In genomic region chr9:21778300-21778699, GRCh38 we compare ENCODE assay signal across 21 cellular contexts. TPM values are rescaled to one million over a fixed set of nuclear protein-coding genes. Genes with fewer than 3 reads are reported as not detected.
DNase-seq lines count a peak whose midpoint lies in the region; ATAC-seq, FAIRE-seq and TF ChIP-seq lines count a peak whose summit lies in the region.
"Had no signal": no experiment of that assay in that cellular context is flagged by ENCODE, and none has a peak within 500 bp of the region (broad histone marks: within the 10 kb centered on the region; RNA-seq: fewer than 3 reads in every experiment).

No MANE protein-coding gene starts in this region.

- H3K27ac ChIP-seq in HepG2 (ENCODE audit: extremely low read length, insufficient read depth, low read length) (no peak overlapping the region), right lobe of liver (no peak overlapping the region)
- H3K27ac ChIP-seq: A549, breast epithelium, ovary, spleen had no signal

- no peak for TF ChIP-seq EP300 in HepG2 (IDR thresholded peaks at IDR 0.05; ENCODE audit: low read depth in 2 of 2, low read length in 2 of 2)
- no peak for TF ChIP-seq EP300 in HepG2 (CRISPR knock-in tag; IDR thresholded peaks at IDR 0.05; ENCODE audit: borderline replicate concordance)

- H3K36me3 ChIP-seq in HepG2 (replicated peaks in 1 of 2; ENCODE audit: control insufficient read depth in 1 of 2, insufficient read depth in 2 of 2, low read length in 2 of 2) = no peaks in the 10 kb centered on the region
- H3K36me3 ChIP-seq in right lobe of liver = no peaks in the 10 kb centered on the region
- H3K36me3 ChIP-seq: breast epithelium, ovary, spleen had no signal

- no peak overlapping the region for H2AFZ ChIP-seq in HepG2 (ENCODE audit: low read length)

- no peak overlapping the region for H3K4me2 ChIP-seq in HepG2 (ENCODE audit: low read depth, low read length)
- H3K4me2 ChIP-seq: A549 had no signal

- H3K4me3 ChIP-seq in HepG2 (replicated peaks in 1 of 3; ENCODE audit: insufficient read depth in 1 of 3, low read depth in 2 of 3, low read length in 3 of 3) (no peak overlapping the region), right lobe of liver (no peak overlapping the region), choroid plexus epithelial cell (ENCODE audit: low read depth, low read length) (no peak overlapping the region)
- H3K4me3 ChIP-seq: A549, breast epithelium, GM12878, ovary, spleen had no signal

- intact Hi-C loops in HepG2 (cut with micrococcal nuclease; ENCODE audit: unreplicated experiment) (no loop called here), right lobe of liver (cut with DNase I) (no loop called here)

- in situ Hi-C loops in HepG2 (cut with HindIII; ENCODE audit: extremely low pct_ligation_motif_present, low pct_unique_long_range_greater_than_20kb) = loop anchor here (25.0 kb wide), 1 partner anchor 591 kb away; the partner anchor contains the start of gene IFNA4

- H3K79me2 ChIP-seq in HepG2 (ENCODE audit: insufficient read depth, low read length) = no peaks in the 10 kb centered on the region

- FAIRE-seq in HepG2 (lab: Jason Lieb, UNC) = no peak
- FAIRE-seq: A549 had no signal

- DNase-seq in HepG2 (ENCODE audit: low spot score) (no peak), right lobe of liver (no peak), MV-4-11 (lab: John Stamatoyannopoulos, UW) (peak; percentile 73), choroid plexus epithelial cell (ENCODE audit: low read depth) (peak; percentile 79), DMS153 (lab: John Stamatoyannopoulos, UW) (no peak)
- DNase-seq: activated CD4-positive, alpha-beta memory T cell treated with anti-CD3 and anti-CD28 coated beads, Interleukin-2, amount 10 ng/mL, durations not matched to agents 7 days and 5 days; activated effector memory CD4-positive, alpha-beta T cell treated with Interleukin-2 at 50 U/mL for 16 hours; DMS79; effector CD8-positive, alpha-beta T cell; kidney; NCI-H2081; NCI-H748 treated with DMSO at 0.1 percent for 48 hours; ovary; spleen; substantia nigra had no signal

- CTCF ChIA-PET in HepG2 (lab: Yijun Ruan, JAX; ENCODE audit: low intra/inter-chr PET ratio, low total read pairs) = no interaction called here

- ATAC-seq in HepG2 (no peak), right lobe of liver (no peak), GM18505 (IDR thresholded peaks at IDR 0.05; ENCODE audit: unreplicated experiment) (no peak), GM21360 (IDR thresholded peaks at IDR 0.05; ENCODE audit: unreplicated experiment) (no peak), GM21515 (IDR thresholded peaks at IDR 0.05; ENCODE audit: unreplicated experiment) (no peak)
- ATAC-seq: A549, GM12878 had no signal

- no peak for TF ChIP-seq RAD21 in HepG2 (CRISPR knock-in tag; IDR thresholded peaks at IDR 0.05)

- no TSS peak for BruUV-seq in HepG2 (replicated peaks; lab: Mats Ljungman, UMichigan)

- TF ChIP-seq CTCF in HepG2 (CRISPR knock-in tag; IDR thresholded peaks at IDR 0.05) (no peak), right lobe of liver (IDR thresholded peaks at IDR 0.05) (no peak), choroid plexus epithelial cell (conservative IDR thresholded peaks at IDR 0.05; ENCODE audit: low read depth, low read length) (no peak)

- H3K9ac ChIP-seq in HepG2 (ENCODE audit: insufficient read depth, low read depth, low read length) = no peak overlapping the region

- H3K27me3 ChIP-seq in HepG2 (ENCODE audit: control insufficient read depth in 1 of 2, insufficient read depth in 2 of 2, low read length in 2 of 2) (no peaks in the 10 kb centered on the region), right lobe of liver (no peaks in the 10 kb centered on the region)
- H3K27me3 ChIP-seq: breast epithelium had no signal

- no peaks in the 10 kb centered on the region for H4K20me1 ChIP-seq in HepG2 (ENCODE audit: insufficient read depth, low read length)

- POLR2A ChIA-PET in HepG2 (lab: Yijun Ruan, JAX) = no interaction called here

- H3K4me1 ChIP-seq in HepG2 (ENCODE audit: insufficient read depth, low read length) (no peaks in the 10 kb centered on the region), right lobe of liver (no peaks in the 10 kb centered on the region)
- H3K4me1 ChIP-seq: breast epithelium had no signal

- no peak for TF ChIP-seq POLR2A in HepG2 (IDR thresholded peaks at IDR 0.05; ENCODE audit: insufficient read depth in 1 of 2, low read depth in 2 of 2, low read length in 2 of 2)
- no peak for TF ChIP-seq POLR2A in right lobe of liver (IDR thresholded peaks at IDR 0.05)
- TF ChIP-seq POLR2A in GM18505 (IDR thresholded peaks at IDR 0.05; ENCODE audit: borderline replicate concordance, extremely low read depth, insufficient read depth, insufficient read length) = no peak

- 3% methylated on average over 1 of the region's 1 CpG for WGBS in HepG2 (ENCODE audit: low lambda C conversion rate)
- 33% methylated on average over 1 of the region's 1 CpG for WGBS in right lobe of liver (ENCODE audit: insufficient coverage, low coverage, low lambda C conversion rate, missing lambda C conversion rate)

- H3K9me3 ChIP-seq in HepG2 (ENCODE audit: low read length) (no peaks in the 10 kb centered on the region), right lobe of liver (no peaks in the 10 kb centered on the region)
- H3K9me3 ChIP-seq: A549, breast epithelium, ovary, spleen had no signal

TF ChIP-seq in HepG2, 621 proteins besides CTCF, POLR2A, EP300 and RAD21:
- TF ChIP-seq CEBPB (IDR thresholded peaks at IDR 0.05; ENCODE audit: borderline replicate concordance, low read depth, low read length) (0 out of 2 replicates have a peak, but pooled peaks have one; percentile 18), SP5 (CRISPR knock-in tag; IDR thresholded peaks at IDR 0.05; ENCODE audit: borderline replicate concordance, low read depth) (no peak)

RNA-seq across cellular contexts. Expression of gene MTAP, which starts 24.1 kb away (rescaled TPM):
- 51.2 and 74.1 TPM in 2 replicates for total RNA-seq in HepG2 (2016; rRNA removed; fragmentation: Illumina TruSeq; extraction: Trizol)
- 6.4 and 7.9 TPM in 2 replicates for total RNA-seq in HepG2 (2016; cell fraction: cytosol; rRNA removed; fragmentation: Illumina TruSeq; extraction: Trizol; ENCODE audit: low read depth)
- total RNA-seq in HepG2 (2016; cell fraction: insoluble cytoplasmic fraction; rRNA removed; fragmentation: Illumina TruSeq; extraction: Trizol) = 58.2 and 73.0 TPM in 2 replicates
- 16.3 and 18.0 TPM in 2 replicates for total RNA-seq in HepG2 (2016; cell fraction: membrane; rRNA removed; fragmentation: Illumina TruSeq; extraction: Trizol)
- 49.4 and 55.6 TPM in 2 replicates for total RNA-seq in HepG2 (2016; cell fraction: nucleus; rRNA removed; fragmentation: Illumina TruSeq; extraction: Trizol)
- polyA plus RNA-seq in HepG2 (2011; rRNA removed) = 16.7 and 19.5 TPM in 2 replicates
- polyA plus RNA-seq in HepG2 (2011; cell fraction: cytosol; rRNA removed) = 10.4 and 16.4 TPM in 2 replicates
- 12.0 and 15.3 TPM in 2 replicates for polyA plus RNA-seq in HepG2 (2011; cell fraction: nucleus; rRNA removed)
- polyA plus RNA-seq in HepG2 (2012) = 24.8 and 27.2 TPM in 2 replicates
- polyA plus RNA-seq in HepG2 (2016; cell fraction: cytosol; fragmentation: Illumina TruSeq; extraction: Trizol; ENCODE audit: low read depth) = 3.2 and 3.8 TPM in 2 replicates
- polyA plus RNA-seq in HepG2 (2016; cell fraction: insoluble cytoplasmic fraction; fragmentation: Illumina TruSeq; extraction: Trizol; ENCODE audit: low read depth) = 63.2 and 64.8 TPM in 2 replicates
- polyA plus RNA-seq in HepG2 (2016; cell fraction: membrane; fragmentation: Illumina TruSeq; extraction: Trizol; ENCODE audit: low read depth) = 10.0 and 10.2 TPM in 2 replicates
- 34.8 and 37.8 TPM in 2 replicates for polyA plus RNA-seq in HepG2 (2016; cell fraction: nucleus; fragmentation: Illumina TruSeq; extraction: Trizol; ENCODE audit: insufficient read depth, low read depth)
- polyA minus RNA-seq in HepG2 (2011; rRNA and poly(A)+ RNA removed; ENCODE audit: low replicate concordance) = 30.0 and 49.9 TPM in 2 replicates
- polyA minus RNA-seq in HepG2 (2011; cell fraction: cytosol; rRNA and poly(A)+ RNA removed) = 20.3 and 36.7 TPM in 2 replicates
- polyA minus RNA-seq in HepG2 (2011; cell fraction: nucleus; rRNA and poly(A)+ RNA removed) = 65.0 and 65.8 TPM in 2 replicates
- 10 to 100 TPM; 18.1 to 23.7 (median 20.5) TPM for total RNA-seq in right lobe of liver

Comparison
In these comparisons a context has a peak if more than half of its experiments do, and no peak if none do; other contexts are left out.
1. DNase-seq: peak in MV-4-11 (single experiment) and choroid plexus epithelial cell (single experiment); none in HepG2 (single experiment), right lobe of liver (0 of 3) and DMS153 (single experiment).